24 cellular contexts compared by ENCODE assay signal in the genomic region with DNA sequence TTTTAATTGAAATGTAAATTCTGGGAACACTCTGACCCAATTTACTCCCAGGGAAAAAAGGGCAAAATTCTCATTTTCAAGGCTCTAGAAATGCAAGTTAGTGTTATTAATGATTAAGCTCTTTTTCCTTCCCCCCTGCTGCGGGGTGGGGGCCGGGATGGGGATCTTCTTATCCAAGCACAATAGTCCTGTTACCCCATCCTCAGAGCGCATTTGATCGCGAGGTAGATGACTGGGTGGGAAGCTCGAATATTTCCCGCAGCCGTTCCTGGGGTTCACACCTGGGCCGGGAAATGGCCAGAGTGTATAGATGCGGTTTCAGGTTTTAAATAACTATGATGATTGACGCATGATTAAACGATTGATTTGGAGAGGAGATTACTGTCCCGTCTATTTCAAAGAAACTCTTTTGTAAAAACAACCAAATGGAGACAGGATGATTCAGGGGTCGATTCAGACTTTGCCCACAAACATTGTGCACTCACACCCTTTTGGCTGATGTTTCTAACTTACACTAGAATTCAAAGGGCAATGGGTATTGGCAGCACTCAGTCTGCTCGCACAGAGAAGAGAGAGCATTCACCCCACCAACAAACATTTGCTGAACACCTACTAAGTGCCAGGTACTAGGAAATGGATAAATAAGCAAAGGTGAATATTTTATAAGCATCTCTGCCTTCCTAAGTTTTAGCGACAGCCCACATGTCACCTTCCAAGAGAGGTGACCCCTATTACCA. TPM values are rescaled to one million over a fixed set of nuclear protein-coding genes. Genes with fewer than 3 reads are reported as not detected.
A peak's percentile ranks its signal among the peaks of the same experiment; 100 is the strongest.
DNase-seq lines count a peak whose midpoint lies in the region; ATAC-seq, FAIRE-seq and TF ChIP-seq lines count a peak whose summit lies in the region.
"Had no signal": no experiment of that assay in that cellular context is flagged by ENCODE, and none has a peak within 500 bp of the region (broad histone marks: within the 10 kb centered on the region; RNA-seq: fewer than 3 reads in every experiment).

No MANE protein-coding gene starts in this region.

- no peak for TF ChIP-seq CTCF in liver (IDR thresholded peaks at IDR 0.05; ENCODE audit: low read depth, low read length, missing input control)
- TF ChIP-seq CTCF in body of pancreas (IDR thresholded peaks at IDR 0.05), result no peak

- no peaks in the 10 kb centered on the region for H3K27me3 ChIP-seq in liver (ENCODE audit: control insufficient read depth in 4 of 4, insufficient read depth in 4 of 4, low read length in 3 of 4)
- no peaks in the 10 kb centered on the region for H3K27me3 ChIP-seq in body of pancreas
- H3K27me3 ChIP-seq: BE2C had no signal

- intact Hi-C loops in body of pancreas (cut with DNase I), result no loop called here

- no peak for ATAC-seq in body of pancreas
- ATAC-seq: A549, HCT116 had no signal

- peak overlapping the region in 1 of 2 donors; percentile 69 for H3K9ac ChIP-seq in liver (ENCODE audit: low read depth in 1 of 2, low read length in 2 of 2)
- H3K9ac ChIP-seq: GM23248, SK-N-SH had no signal

- 21% methylated on average over 16 of the region's 16 CpGs for WGBS in liver
- 31 to 32% methylated on average over 16 of the region's 16 CpGs for WGBS in body of pancreas, 2 donors

- peak overlapping the region; percentile 40 to 43 (median 41) for H3K4me3 ChIP-seq in liver (ENCODE audit: low read depth in 1 of 3, low read length in 3 of 3)
- H3K4me3 ChIP-seq in body of pancreas, result no peak overlapping the region
- H3K4me3 ChIP-seq: A549, GM23248 had no signal

- H3K36me3 ChIP-seq in liver (ENCODE audit: control insufficient read depth in 4 of 4, insufficient read depth in 3 of 4, low read depth in 1 of 4, low read length in 3 of 4), result no peaks in the 10 kb centered on the region
- H3K36me3 ChIP-seq in body of pancreas (replicated peaks in 1 of 2; ENCODE audit: insufficient read depth in 1 of 2, low read depth in 2 of 2), result no peaks in the 10 kb centered on the region
- H3K36me3 ChIP-seq: BE2C had no signal

- H3K27ac ChIP-seq in liver (ENCODE audit: low read depth in 1 of 2, low read length in 2 of 2) (peak overlapping the region; percentile 89 to 90), body of pancreas (no peak overlapping the region)
- H3K27ac ChIP-seq: A549, GM23248, RWPE1 had no signal

- peak; percentile 43 to 61 for TF ChIP-seq RAD21 in liver (IDR thresholded peaks at IDR 0.05)

- CTCF ChIA-PET in activated CD4-positive, alpha-beta T cell treated with anti-CD3 and anti-CD28 coated beads, Interleukin-2, amount 10 ng/mL, durations not matched to agents 7 days and 5 days (lab: Charles Lee), result interaction anchor here (1.5 kb wide), 1 partner anchor 13 kb away, joined by 3 read pairs; no protein-coding TSS in a partner anchor

- no peak overlapping the region for H3K4me3 Mint-ChIP-seq in activated CD4-positive, alpha-beta T cell treated with anti-CD3 and anti-CD28 coated beads, Interleukin-2, amount 10 ng/mL, durations not matched to agents 7 days and 5 days

- no peak for FAIRE-seq in frontal cortex (lab: Jason Lieb, UNC)
- FAIRE-seq: A549, HTR-8/SVneo had no signal

- H3K27ac Mint-ChIP-seq in activated CD4-positive, alpha-beta T cell treated with anti-CD3 and anti-CD28 coated beads, Interleukin-2, amount 10 ng/mL, durations not matched to agents 7 days and 5 days, result no peak overlapping the region
- H3K27ac Mint-ChIP-seq: IgD-negative memory B cell had no signal

- no peaks in the 10 kb centered on the region for H3K27me3 Mint-ChIP-seq in activated CD4-positive, alpha-beta T cell treated with anti-CD3 and anti-CD28 coated beads, Interleukin-2, amount 10 ng/mL, durations not matched to agents 7 days and 5 days
- H3K27me3 Mint-ChIP-seq: IgD-negative memory B cell had no signal

- peak; percentile 5 for DNase-seq in cerebellar cortex (ENCODE audit: low spot score)
- DNase-seq in islet precursor cell, result peak; percentile 32
- no peak for DNase-seq in MV-4-11 (lab: John Stamatoyannopoulos, UW)
- DNase-seq in frontal cortex (ENCODE audit: low spot score in 2 of 2), result no peak
- no peak for DNase-seq in activated CD4-positive, alpha-beta T cell treated with anti-CD3 and anti-CD28 coated beads, Interleukin-2, amount 10 ng/mL, durations not matched to agents 7 days and 5 days
- no peak for DNase-seq in body of pancreas
- DNase-seq: BE2C; COR-L47; DMS79; GM23248; NCI-H1105 treated with DMSO at 0.1 percent for 48 hours; NCI-H2029 treated with DMSO at 0.1 percent for 48 hours; NCI-H226; NCI-H524; NCI-H774; NK-92 treated with Interleukin-12 subunit alpha and Interleukin-12 subunit beta, amount 100 ng/mL, for 24 hours; SHP77 treated with DMSO at 0.1 percent for 48 hours; SK-N-SH had no signal

- no peak for TF ChIP-seq POLR2A in body of pancreas (IDR thresholded peaks at IDR 0.05)

- H3K4me1 ChIP-seq in liver (ENCODE audit: control insufficient read depth in 4 of 4, insufficient read depth in 4 of 4, low read length in 3 of 4), result peaks cover 0 to 20% (median 10%) of the 10 kb centered on the region in 4 donors
- no peaks in the 10 kb centered on the region for H3K4me1 ChIP-seq in body of pancreas
- H3K4me1 ChIP-seq: A549, BE2C had no signal

- H3K9me3 Mint-ChIP-seq in activated CD4-positive, alpha-beta T cell treated with anti-CD3 and anti-CD28 coated beads, Interleukin-2, amount 10 ng/mL, durations not matched to agents 7 days and 5 days, result no peaks in the 10 kb centered on the region

- no peaks in the 10 kb centered on the region for H3K4me1 Mint-ChIP-seq in activated CD4-positive, alpha-beta T cell treated with anti-CD3 and anti-CD28 coated beads, Interleukin-2, amount 10 ng/mL, durations not matched to agents 7 days and 5 days
- H3K4me1 Mint-ChIP-seq: IgD-negative memory B cell had no signal

- H3K36me3 Mint-ChIP-seq in activated CD4-positive, alpha-beta T cell treated with anti-CD3 and anti-CD28 coated beads, Interleukin-2, amount 10 ng/mL, durations not matched to agents 7 days and 5 days (ENCODE audit: low read depth), result no peaks in the 10 kb centered on the region
- H3K36me3 Mint-ChIP-seq: IgD-negative memory B cell had no signal

- H3K9me3 ChIP-seq in liver (ENCODE audit: control insufficient read depth in 4 of 4, low read length in 3 of 4), result no peaks in the 10 kb centered on the region
- no peaks in the 10 kb centered on the region for H3K9me3 ChIP-seq in body of pancreas
- H3K9me3 ChIP-seq: BE2C, SK-N-SH had no signal

- POLR2A ChIA-PET in activated CD4-positive, alpha-beta T cell treated with anti-CD3 and anti-CD28 coated beads, Interleukin-2, amount 10 ng/mL, durations not matched to agents 7 days and 5 days (lab: Charles Lee), result no interaction called here

TF ChIP-seq in liver, 16 proteins besides CTCF, POLR2A, EP300 and RAD21 (continues in another document):
- TF ChIP-seq, protein P1, sequence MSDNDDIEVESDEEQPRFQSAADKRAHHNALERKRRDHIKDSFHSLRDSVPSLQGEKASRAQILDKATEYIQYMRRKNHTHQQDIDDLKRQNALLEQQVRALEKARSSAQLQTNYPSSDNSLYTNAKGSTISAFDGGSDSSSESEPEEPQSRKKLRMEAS (IDR thresholded peaks at IDR 0.05), result peak; percentile 76
- TF ChIP-seq JUND (IDR thresholded peaks at IDR 0.05) (peak in 1 of 2 donors; percentile 56), HNF4A (conservative IDR thresholded peaks at IDR 0.05) (peak; percentile 89 to 94), YY1 (IDR thresholded peaks at IDR 0.05) (peak; percentile 50), SP1 (IDR thresholded peaks at IDR 0.05) (peak; percentile 85), HNF4G (IDR thresholded peaks at IDR 0.05) (peak; percentile 78), TAF1 (conservative IDR thresholded peaks at IDR 0.05) (peak; percentile 84), FOXA1 (IDR thresholded peaks at IDR 0.05) (peak; percentile 30), NR2F2 (IDR thresholded peaks at IDR 0.05) (no peak), EGR1 (IDR thresholded peaks at IDR 0.05; ENCODE audit: low read depth in 2 of 2) (no peak), RXRA (IDR thresholded peaks at IDR 0.05) (peak; percentile 83 to 92)
- TF ChIP-seq, protein P2, sequence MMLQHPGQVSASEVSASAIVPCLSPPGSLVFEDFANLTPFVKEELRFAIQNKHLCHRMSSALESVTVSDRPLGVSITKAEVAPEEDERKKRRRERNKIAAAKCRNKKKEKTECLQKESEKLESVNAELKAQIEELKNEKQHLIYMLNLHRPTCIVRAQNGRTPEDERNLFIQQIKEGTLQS (IDR thresholded peaks at IDR 0.05), result peak; percentile 28
- TF ChIP-seq, protein P3, sequence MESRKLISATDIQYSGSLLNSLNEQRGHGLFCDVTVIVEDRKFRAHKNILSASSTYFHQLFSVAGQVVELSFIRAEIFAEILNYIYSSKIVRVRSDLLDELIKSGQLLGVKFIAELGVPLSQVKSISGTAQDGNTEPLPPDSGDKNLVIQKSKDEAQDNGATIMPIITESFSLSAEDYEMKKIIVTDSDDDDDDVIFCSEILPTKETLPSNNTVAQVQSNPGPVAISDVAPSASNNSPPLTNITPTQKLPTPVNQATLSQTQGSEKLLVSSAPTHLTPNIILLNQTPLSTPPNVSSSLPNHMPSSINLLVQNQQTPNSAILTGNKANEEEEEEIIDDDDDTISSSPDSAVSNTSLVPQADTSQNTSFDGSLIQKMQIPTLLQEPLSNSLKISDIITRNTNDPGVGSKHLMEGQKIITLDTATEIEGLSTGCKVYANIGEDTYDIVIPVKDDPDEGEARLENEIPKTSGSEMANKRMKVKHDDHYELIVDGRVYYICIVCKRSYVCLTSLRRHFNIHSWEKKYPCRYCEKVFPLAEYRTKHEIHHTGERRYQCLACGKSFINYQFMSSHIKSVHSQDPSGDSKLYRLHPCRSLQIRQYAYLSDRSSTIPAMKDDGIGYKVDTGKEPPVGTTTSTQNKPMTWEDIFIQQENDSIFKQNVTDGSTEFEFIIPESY (IDR thresholded peaks at IDR 0.05), result no peak

RNA-seq across cellular contexts. Expression of a gene that starts 55.0 kb away (rescaled TPM):
- 10 to 100 TPM in 1 of 2 donors, 1 to 10 TPM in 1; 1.8 to 13.4 TPM for total RNA-seq in liver
- polyA plus RNA-seq in liver, result 10 to 100 TPM; 11.7 to 11.8 TPM
- total RNA-seq in frontal cortex, result 5.3 TPM
- not detected for total RNA-seq in activated CD4-positive, alpha-beta T cell treated with anti-CD3 and anti-CD28 coated beads, Interleukin-2, amount 10 ng/mL, durations not matched to agents 7 days and 5 days
- under 1 TPM in 1 of 2 donors, not detected in 1; 0.52 TPM for total RNA-seq in body of pancreas
- polyA plus RNA-seq: IgD-negative memory B cell had no signal

Comparison
In these comparisons a context has a peak if more than half of its experiments do, and no peak if none do; other contexts are left out.
1. DNase-seq: peak in cerebellar cortex (single experiment) and islet precursor cell (single experiment); none in MV-4-11 (single experiment), frontal cortex (0 of 2), activated CD4-positive, alpha-beta T cell treated with anti-CD3 and anti-CD28 coated beads, Interleukin-2, amount 10 ng/mL, durations not matched to agents 7 days and 5 days (single experiment) and body of pancreas (0 of 4).
2. H3K27ac ChIP-seq: peak in liver (2 of 2); none in body of pancreas (0 of 4).
3. H3K4me3 ChIP-seq: peak in liver (3 of 3); none in body of pancreas (0 of 2).